In genomic region chr5:79420248-79420647, GRCh38 we compare ENCODE assay signal across 26 cellular contexts.
"Had no signal": no experiment of that assay in that cellular context is flagged by ENCODE, and none has a peak within 500 bp of the region (broad histone marks: within the 10 kb centered on the region; RNA-seq: fewer than 3 reads in every experiment).

No MANE protein-coding gene starts in this region.

- ATAC-seq: natural killer cell; sciatic nerve; stimulated activated effector memory CD8-positive, alpha-beta T cell treated with anti-CD3 and anti-CD28 coated beads, Interleukin-12 subunit alpha, Interleukin-12 subunit beta, amount 100 ng/mL, for 72 hours; upper lobe of right lung had no signal

- H3K9me3 Mint-ChIP-seq: mesothelial cell of epicardium; naive B cell; natural killer cell; nephron progenitor cell; neural progenitor cell; stimulated activated effector memory CD8-positive, alpha-beta T cell treated with anti-CD3 and anti-CD28 coated beads, Interleukin-12 subunit alpha, Interleukin-12 subunit beta, amount 100 ng/mL, for 72 hours; stimulated activated naive CD8-positive, alpha-beta T cell treated with anti-CD3 and anti-CD28 coated beads, Interleukin-15, Interleukin-2, amounts not matched to agents 100 ng/mL and 50 ng/mL, for 24 hours had no signal

- H3K9me3 ChIP-seq: left ventricle myocardium inferior, neutrophil, right atrium auricular region, spleen, suprapubic skin, thoracic aorta, tibial artery, upper lobe of right lung had no signal

- H3K36me3 ChIP-seq: left ventricle myocardium inferior, neutrophil, right atrium auricular region, spleen, suprapubic skin, thoracic aorta, tibial artery, upper lobe of right lung had no signal

- H3K27ac Mint-ChIP-seq: mesothelial cell of epicardium; naive B cell; natural killer cell; nephron progenitor cell; neural progenitor cell; stimulated activated effector memory CD8-positive, alpha-beta T cell treated with anti-CD3 and anti-CD28 coated beads, Interleukin-12 subunit alpha, Interleukin-12 subunit beta, amount 100 ng/mL, for 72 hours; stimulated activated naive CD8-positive, alpha-beta T cell treated with anti-CD3 and anti-CD28 coated beads, Interleukin-15, Interleukin-2, amounts not matched to agents 100 ng/mL and 50 ng/mL, for 24 hours had no signal

- H3K4me1 ChIP-seq: parathyroid adenoma, suprapubic skin, tibial artery, upper lobe of right lung had no signal

- H3K4me2 ChIP-seq: hepatocyte, neural progenitor cell had no signal

- H3K27me3 Mint-ChIP-seq: naive B cell; stimulated activated naive CD8-positive, alpha-beta T cell treated with anti-CD3 and anti-CD28 coated beads, Interleukin-15, Interleukin-2, amounts not matched to agents 100 ng/mL and 50 ng/mL, for 24 hours had no signal

- H2AFZ ChIP-seq: hepatocyte, neural progenitor cell, parathyroid adenoma had no signal

- H3K36me3 Mint-ChIP-seq: mesothelial cell of epicardium; natural killer cell; stimulated activated effector memory CD8-positive, alpha-beta T cell treated with anti-CD3 and anti-CD28 coated beads, Interleukin-12 subunit alpha, Interleukin-12 subunit beta, amount 100 ng/mL, for 72 hours had no signal

- H3K27me3 ChIP-seq: hepatocyte, neural progenitor cell, neutrophil, right atrium auricular region, spleen, suprapubic skin, tibial artery, upper lobe of right lung had no signal

- H3K4me1 Mint-ChIP-seq: mesothelial cell of epicardium; natural killer cell; nephron progenitor cell; stimulated activated effector memory CD8-positive, alpha-beta T cell treated with anti-CD3 and anti-CD28 coated beads, Interleukin-12 subunit alpha, Interleukin-12 subunit beta, amount 100 ng/mL, for 72 hours had no signal

- H3K79me2 ChIP-seq: hepatocyte, parathyroid adenoma had no signal

- H3K4me3 ChIP-seq: hepatocyte, left ventricle myocardium inferior, lung, neural progenitor cell, right atrium auricular region, skin epidermis, spleen, suprapubic skin, thoracic aorta, tibial artery, upper lobe of right lung had no signal

- H3K4me3 Mint-ChIP-seq: mesothelial cell of epicardium; naive B cell; natural killer cell; nephron progenitor cell; neural progenitor cell; stimulated activated effector memory CD8-positive, alpha-beta T cell treated with anti-CD3 and anti-CD28 coated beads, Interleukin-12 subunit alpha, Interleukin-12 subunit beta, amount 100 ng/mL, for 72 hours; stimulated activated naive CD8-positive, alpha-beta T cell treated with anti-CD3 and anti-CD28 coated beads, Interleukin-15, Interleukin-2, amounts not matched to agents 100 ng/mL and 50 ng/mL, for 24 hours had no signal

- H3K27ac ChIP-seq: hepatocyte, left ventricle myocardium inferior, neural progenitor cell, neutrophil, parathyroid adenoma, right atrium auricular region, skin epidermis, spleen, suprapubic skin, thoracic aorta, tibial artery, upper lobe of right lung had no signal

- H3K9ac ChIP-seq: neural progenitor cell, parathyroid adenoma had no signal

- DNase-seq: islet precursor cell; left ventricle myocardium inferior; mesendoderm; naive B cell; natural killer cell; nephron progenitor cell; occipital lobe; spleen; stimulated activated CD4-positive, alpha-beta T cell treated with anti-CD3 and anti-CD28 coated beads, Interleukin-4, amount 100 ng/mL, for 24 hours; stimulated activated naive CD4-positive, alpha-beta T cell; tibial artery; trophoblast cell; upper lobe of right lung had no signal
